19 cellular contexts compared by ENCODE assay signal in genomic region chr18:11498821-11499220, GRCh38.
DNase-seq lines count a peak whose midpoint lies in the region; ATAC-seq and TF ChIP-seq lines count a peak whose summit lies in the region.
"Had no signal": no experiment of that assay in that cellular context is flagged by ENCODE, and none has a peak within 500 bp of the region (broad histone marks: within the 10 kb centered on the region; RNA-seq: fewer than 3 reads in every experiment).

No MANE protein-coding gene starts in this region.

- DNase-seq in MCF 10A (ENCODE audit: unreplicated experiment) (peak; percentile 38), breast epithelium (ENCODE audit: low spot score in 2 of 2) (no peak), RWPE2 (ENCODE audit: low spot score) (no peak), fibroblast of peridontal ligament (ENCODE audit: extremely low read depth) (peak; percentile 61), HuH-7.5 (ENCODE audit: low spot score) (no peak), anterior cingulate cortex (lab: John Stamatoyannopoulos, UW) (no peak)
- DNase-seq: C1 segment of cervical spinal cord, DMS79, KG1, MG63, NCI-H1092, NCI-H146, NCI-H2081, NCI-H2227 treated with DMSO at 0.1 percent for 48 hours, Right ventricle myocardium superior had no signal

- no peaks in the 10 kb centered on the region for H3K36me3 ChIP-seq in breast epithelium
- H3K36me3 ChIP-seq in RWPE2 (ENCODE audit: low read depth) = no peaks in the 10 kb centered on the region
- H3K36me3 ChIP-seq: MG63 had no signal

- no TSS peak for BruUV-seq in MCF 10A (replicated peaks; lab: Mats Ljungman, UMichigan)

- no peak overlapping the region for H3K27ac ChIP-seq in breast epithelium
- peak overlapping the region; percentile 76 for H3K27ac ChIP-seq in RWPE2 (ENCODE audit: poor library complexity, severe bottlenecking)
- H3K27ac ChIP-seq: 22Rv1, SK-N-MC had no signal

- CTCF ChIA-PET in MCF 10A (lab: Yijun Ruan, JAX) = interaction anchor here (0.7 to 1.2 kb wide), 2 partner anchors 14 to 675 kb away, joined by 3 to 4 read pairs; no protein-coding TSS in a partner anchor

- H3K27me3 Mint-ChIP-seq in MCF 10A (ENCODE audit: insufficient read depth, unreplicated experiment) = no peaks in the 10 kb centered on the region

- TF ChIP-seq CTCF in MCF 10A (IDR thresholded peaks at IDR 0.05; ENCODE audit: unreplicated experiment) (no peak), breast epithelium (IDR thresholded peaks at IDR 0.05) (no peak), RWPE2 (IDR thresholded peaks at IDR 0.05; ENCODE audit: poor library complexity, severe bottlenecking) (no peak)

- H3K4me1 ChIP-seq in breast epithelium = no peaks in the 10 kb centered on the region
- H3K4me1 ChIP-seq in RWPE2 (ENCODE audit: insufficient read depth, poor library complexity, severe bottlenecking) = peaks cover 30% of the 10 kb centered on the region

- no peaks in the 10 kb centered on the region for H3K9me3 Mint-ChIP-seq in MCF 10A (ENCODE audit: unreplicated experiment)

- no peak for ATAC-seq in RWPE2 (ENCODE audit: low read depth)
- ATAC-seq in HG02885 (IDR thresholded peaks at IDR 0.05; ENCODE audit: poor library complexity, unreplicated experiment) = no peak
- ATAC-seq in GM19023 (IDR thresholded peaks at IDR 0.05; ENCODE audit: unreplicated experiment) = no peak

- H3K36me3 Mint-ChIP-seq in MCF 10A (ENCODE audit: insufficient read depth, unreplicated experiment) = no peaks in the 10 kb centered on the region

- POLR2A ChIA-PET in MCF 10A (lab: Yijun Ruan, JAX) = no interaction called here

- intact Hi-C loops in MCF 10A (cut with micrococcal nuclease) (no loop called here), breast epithelium (cut with DNase I; ENCODE audit: low total_unique reads) (no loop called here)

- no peaks in the 10 kb centered on the region for H3K9me3 ChIP-seq in breast epithelium
- no peaks in the 10 kb centered on the region for H3K9me3 ChIP-seq in RWPE2 (ENCODE audit: severe bottlenecking)
- H3K9me3 ChIP-seq: MG63 had no signal

- peaks cover 21% of the 10 kb centered on the region for H3K4me1 Mint-ChIP-seq in MCF 10A (ENCODE audit: insufficient read depth, unreplicated experiment)

- H3K27me3 ChIP-seq in breast epithelium (no peaks in the 10 kb centered on the region), RWPE2 (ENCODE audit: insufficient read depth, poor library complexity, severe bottlenecking) (no peaks in the 10 kb centered on the region)
- H3K27me3 ChIP-seq: MG63 had no signal

- no peak overlapping the region for H3K27ac Mint-ChIP-seq in MCF 10A (ENCODE audit: low read depth, unreplicated experiment)

- H3K4me3 ChIP-seq in breast epithelium (no peak overlapping the region), RWPE2 (ENCODE audit: severe bottlenecking) (no peak overlapping the region)
- H3K4me3 ChIP-seq: MG63, SK-N-MC had no signal

- TF ChIP-seq POLR2A in breast epithelium (IDR thresholded peaks at IDR 0.05) = no peak

- H3K4me3 Mint-ChIP-seq in MCF 10A (ENCODE audit: unreplicated experiment) = no peak overlapping the region

Comparison
In these comparisons a context has a peak if more than half of its experiments do, and no peak if none do; other contexts are left out.
1. DNase-seq: peak in MCF 10A (single experiment) and fibroblast of peridontal ligament (single experiment); none in breast epithelium (0 of 2), RWPE2 (single experiment), HuH-7.5 (single experiment) and anterior cingulate cortex (0 of 58).